In the genomic region with DNA sequence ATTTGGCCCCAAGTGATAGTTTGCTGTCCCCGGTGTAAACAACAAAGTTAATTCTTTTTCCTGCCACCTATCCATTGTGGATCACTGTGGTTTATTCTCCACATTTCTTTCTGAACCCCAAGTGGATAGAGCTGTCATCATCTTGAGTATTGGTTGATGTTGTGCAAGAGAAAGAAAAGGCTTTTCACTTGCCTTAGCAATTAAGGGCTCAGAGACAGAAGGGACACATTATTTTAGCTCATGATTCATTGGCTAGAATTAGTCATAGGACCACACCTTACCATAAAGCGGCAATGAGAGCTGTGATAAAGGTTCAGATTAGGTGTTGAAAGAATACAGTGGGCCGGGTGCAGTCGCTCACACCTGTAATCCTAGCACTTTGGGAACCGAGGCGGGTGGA, we compare ENCODE assay signal across 18 cellular contexts.
"Had no signal": no experiment of that assay in that cellular context is flagged by ENCODE, and none has a peak within 500 bp of the region (broad histone marks: within the 10 kb centered on the region; RNA-seq: fewer than 3 reads in every experiment).

No MANE protein-coding gene starts in this region.

- H3K27me3 Mint-ChIP-seq: activated naive CD8-positive, alpha-beta T cell treated with anti-CD3 and anti-CD28 coated beads for 36 hours; type B pancreatic cell had no signal

- H3K36me3 Mint-ChIP-seq: activated naive CD8-positive, alpha-beta T cell treated with anti-CD3 and anti-CD28 coated beads for 36 hours; natural killer cell; type B pancreatic cell had no signal

- H3K9me3 ChIP-seq: left lung, testis had no signal

- DNase-seq: activated CD4-positive, alpha-beta T cell treated with anti-CD3 and anti-CD28 coated beads for 1 hour; activated CD4-positive, alpha-beta T cell treated with anti-CD3 and anti-CD28 coated beads, Interleukin-2, amount 50 U/mL, for 1 hour; activated CD8-positive, alpha-beta T cell treated with anti-CD3 and anti-CD28 coated beads, Interleukin-2, amount 10 ng/mL, durations not matched to agents 7 days and 5 days; activated naive CD4-positive, alpha-beta T cell treated with Interleukin-2 at 50 U/mL for 16 hours; activated naive CD8-positive, alpha-beta T cell treated with anti-CD3 and anti-CD28 coated beads for 36 hours; activated T-cell treated with anti-CD3 and anti-CD28 coated beads, Interleukin-2, amount 50 U/mL, for 4 hours; foreskin fibroblast; heart right ventricle; left lung; natural killer cell; retina; spleen; stimulated activated CD4-positive, alpha-beta T cell treated with anti-CD3 and anti-CD28 coated beads, Interleukin-4, amount 100 ng/mL, for 1 hour; stimulated activated naive CD4-positive, alpha-beta T cell; testis had no signal

- H3K36me3 ChIP-seq: heart right ventricle, left lung, spleen had no signal

- H3K4me1 Mint-ChIP-seq: activated naive CD8-positive, alpha-beta T cell treated with anti-CD3 and anti-CD28 coated beads for 36 hours; natural killer cell had no signal

- H3K4me3 ChIP-seq: heart right ventricle, left lung, lung, spleen, testis had no signal

- H3K27ac Mint-ChIP-seq: activated CD8-positive, alpha-beta T cell treated with anti-CD3 and anti-CD28 coated beads, Interleukin-2, amount 10 ng/mL, durations not matched to agents 7 days and 5 days; activated naive CD8-positive, alpha-beta T cell treated with anti-CD3 and anti-CD28 coated beads for 36 hours; natural killer cell; type B pancreatic cell had no signal

- H3K9me3 Mint-ChIP-seq: type B pancreatic cell had no signal

- H3K4me3 Mint-ChIP-seq: activated CD8-positive, alpha-beta T cell treated with anti-CD3 and anti-CD28 coated beads, Interleukin-2, amount 10 ng/mL, durations not matched to agents 7 days and 5 days; activated naive CD8-positive, alpha-beta T cell treated with anti-CD3 and anti-CD28 coated beads for 36 hours; activated T-cell treated with anti-CD3 and anti-CD28 coated beads, Interleukin-2, amount 50 U/mL, for 4 hours; natural killer cell; type B pancreatic cell had no signal

- H3K27ac ChIP-seq: heart right ventricle, left lung, spleen, testis had no signal

- H3K27me3 ChIP-seq: heart right ventricle, left lung, spleen, testis had no signal

- FAIRE-seq: keratinocyte had no signal

- H3K4me1 ChIP-seq: heart right ventricle, left lung, spleen, testis had no signal
